16 cellular contexts compared by ENCODE assay signal in the genomic region with DNA sequence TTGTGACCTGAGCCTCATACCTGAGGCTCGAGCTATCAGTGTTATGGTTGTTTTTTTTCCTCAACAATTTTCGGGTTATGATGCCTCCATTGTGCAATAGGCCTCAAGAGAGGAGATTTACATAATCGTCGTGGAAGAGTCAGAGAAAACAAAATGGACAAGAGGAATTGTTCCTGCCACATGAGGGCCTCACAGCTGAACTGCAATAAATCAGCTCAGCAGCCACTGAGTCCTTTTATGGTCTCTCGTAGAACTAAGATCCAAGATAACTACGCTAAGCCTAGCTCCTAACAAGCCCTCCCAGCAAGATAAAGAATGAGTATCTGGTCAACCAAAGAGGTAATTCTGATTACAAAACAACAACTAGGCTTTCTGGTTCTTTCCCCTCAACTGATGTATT.
DNase-seq lines count a peak whose midpoint lies in the region; TF ChIP-seq lines count a peak whose summit lies in the region.
"Had no signal": no experiment of that assay in that cellular context is flagged by ENCODE, and none has a peak within 500 bp of the region (broad histone marks: within the 10 kb centered on the region; RNA-seq: fewer than 3 reads in every experiment).

No MANE protein-coding gene starts in this region.

- peaks cover 22% of the 10 kb centered on the region for H3K4me1 Mint-ChIP-seq in neural crest cell
- H3K4me1 Mint-ChIP-seq: memory B cell, T-cell had no signal

- POLR2A ChIA-PET in A673 (lab: Charles Lee; ENCODE audit: low non-redundant PET) = no interaction called here

- peak overlapping the region; percentile 53 for H3K27ac Mint-ChIP-seq in neural crest cell (ENCODE audit: unreplicated experiment)
- H3K27ac Mint-ChIP-seq: memory B cell, T-cell had no signal

- TF ChIP-seq CTCF in A673 (conservative IDR thresholded peaks at IDR 0.05; ENCODE audit: low read depth, low read length) (0 out of 2 replicates have a peak, but pooled peaks have one; percentile 23), esophagus squamous epithelium (IDR thresholded peaks at IDR 0.05) (peak in 1 of 6 experiments; percentile 9), neural crest cell (conservative IDR thresholded peaks at IDR 0.05) (peak; percentile 27), spleen (IDR thresholded peaks at IDR 0.05 in 8 of 11, conservative IDR thresholded peaks at IDR 0.05 in 3 of 11) (no peak)

- H3K36me3 ChIP-seq in A673 (ENCODE audit: insufficient read depth, low read length, poor library complexity, severe bottlenecking) = no peaks in the 10 kb centered on the region
- H3K36me3 ChIP-seq in esophagus squamous epithelium = no peaks in the 10 kb centered on the region
- H3K36me3 ChIP-seq in spleen = no peaks in the 10 kb centered on the region
- H3K36me3 ChIP-seq: vagina had no signal

- no peaks in the 10 kb centered on the region for H3K9me3 Mint-ChIP-seq in neural crest cell

- no peaks in the 10 kb centered on the region for H3K27me3 Mint-ChIP-seq in neural crest cell (ENCODE audit: low read depth)
- H3K27me3 Mint-ChIP-seq: memory B cell, T-cell had no signal

- CTCF ChIA-PET in A673 (lab: Charles Lee) = interaction anchor here (0.6 kb wide), 1 partner anchor 12 kb away, joined by 3 read pairs; no protein-coding TSS in a partner anchor

- H3K27ac ChIP-seq in A673 (ENCODE audit: low read depth, low read length, poor library complexity, severe bottlenecking) (no peak overlapping the region), esophagus squamous epithelium (peak overlapping the region in 3 of 4 donors; percentile 16 to 73 (median 67)), spleen (no peak overlapping the region)
- H3K27ac ChIP-seq: coronary artery, vagina had no signal

- H3K36me3 Mint-ChIP-seq in neural crest cell (ENCODE audit: low read depth) = no peaks in the 10 kb centered on the region
- H3K36me3 Mint-ChIP-seq: memory B cell, T-cell had no signal

- intact Hi-C loops in A673 (cut with micrococcal nuclease; ENCODE audit: unreplicated experiment) = no loop called here
- intact Hi-C loops in esophagus squamous epithelium (cut with DNase I) = no loop called here
- intact Hi-C loops in spleen (cut with DNase I; ENCODE audit: low total_unique reads) = no loop called here

- H3K4me1 ChIP-seq in A673 (ENCODE audit: insufficient read depth, low read length, poor library complexity, severe bottlenecking) (no peaks in the 10 kb centered on the region), esophagus squamous epithelium (peaks cover 0 to 14% (median 7%) of the 10 kb centered on the region in 3 donors), spleen (no peaks in the 10 kb centered on the region)

- 41 to 55% methylated on average over 6 of the region's 6 CpGs for WGBS in esophagus squamous epithelium, 2 donors
- WGBS in spleen, 5 donors = 49 to 55% (median 53%) methylated on average over 6 of the region's 6 CpGs

- H3K27me3 ChIP-seq in A673 (replicated peaks; ENCODE audit: insufficient read depth, low read depth, low read length, poor library complexity) (peaks cover 38% of the 10 kb centered on the region), esophagus squamous epithelium (no peaks in the 10 kb centered on the region), spleen (replicated peaks in 1 of 7) (no peaks in the 10 kb centered on the region)
- H3K27me3 ChIP-seq: vagina had no signal

- no TSS peak for BruUV-seq in A673 (replicated peaks; lab: Mats Ljungman, UMichigan)

- no peak overlapping the region for H3K4me3 Mint-ChIP-seq in neural crest cell
- H3K4me3 Mint-ChIP-seq: memory B cell, T-cell had no signal

- DNase-seq in A673 (ENCODE audit: low spot score) (peak; percentile 33), LHCN-M2 (ENCODE audit: low read depth) (peak; percentile 23), esophagus squamous epithelium (lab: John Stamatoyannopoulos, UW) (no peak), neural crest cell (ENCODE audit: low read depth, low spot score) (no peak), NCI-H187 treated with DMSO at 0.1 percent for 48 hours (lab: John Stamatoyannopoulos, UW) (no peak), spleen (no peak), RKO (ENCODE audit: low spot score) (no peak)
- DNase-seq in activated T-cell treated with anti-CD3 and anti-CD28 coated beads, Interleukin-2, amount 50 U/mL, for 1 hour = no peak
- DNase-seq: activated CD4-positive, alpha-beta T cell treated with anti-CD3 and anti-CD28 coated beads, Interleukin-2, amount 50 U/mL, for 1 hour; activated gamma-delta T cell treated with Interleukin-2 at 50 U/mL for 16 hours; NCI-H1436 treated with DMSO at 0.1 percent for 48 hours; NK-92 treated with Interleukin-12 subunit alpha and Interleukin-12 subunit beta, amount 100 ng/mL, for 24 hours; T-cell had no signal

- H3K4me3 ChIP-seq in A673 (ENCODE audit: low read depth, low read length, poor library complexity, severe bottlenecking) = no peak overlapping the region
- no peak overlapping the region for H3K4me3 ChIP-seq in esophagus squamous epithelium
- no peak overlapping the region for H3K4me3 ChIP-seq in spleen
- H3K4me3 ChIP-seq: coronary artery, vagina had no signal

- H3K9me3 ChIP-seq in A673 (ENCODE audit: low read depth, low read length, poor library complexity, severe bottlenecking) = no peaks in the 10 kb centered on the region
- H3K9me3 ChIP-seq in esophagus squamous epithelium = no peaks in the 10 kb centered on the region
- H3K9me3 ChIP-seq in spleen = no peaks in the 10 kb centered on the region
- H3K9me3 ChIP-seq: vagina had no signal

- TF ChIP-seq POLR2A in esophagus squamous epithelium (IDR thresholded peaks at IDR 0.05) = no peak
- no peak for TF ChIP-seq POLR2A in spleen (IDR thresholded peaks at IDR 0.05)

Comparison
In these comparisons a context has a peak if more than half of its experiments do, and no peak if none do; other contexts are left out.
1. DNase-seq: peak in A673 (single experiment) and LHCN-M2 (single experiment); none in esophagus squamous epithelium (single experiment), neural crest cell (single experiment), NCI-H187 treated with DMSO at 0.1 percent for 48 hours (single experiment), spleen (single experiment), activated T-cell treated with anti-CD3 and anti-CD28 coated beads, Interleukin-2, amount 50 U/mL, for 1 hour (single experiment) and RKO (single experiment).
2. H3K27ac ChIP-seq: peak in esophagus squamous epithelium (3 of 4); none in A673 (single experiment) and spleen (0 of 8).
3. CTCF ChIP-seq: peak in A673 (single experiment) and neural crest cell (single experiment); none in spleen (0 of 11).